In genomic region chr14:69680297-69680696, GRCh38 we compare ENCODE assay signal across 30 cellular contexts.
DNase-seq lines count a peak whose midpoint lies in the region; ATAC-seq and TF ChIP-seq lines count a peak whose summit lies in the region.
"Had no signal": no experiment of that assay in that cellular context is flagged by ENCODE, and none has a peak within 500 bp of the region (broad histone marks: within the 10 kb centered on the region; RNA-seq: fewer than 3 reads in every experiment).

No MANE protein-coding gene starts in this region.

- no peaks in the 10 kb centered on the region for H3K27me3 Mint-ChIP-seq in activated T-cell treated with anti-CD3 and anti-CD28 coated beads, Interleukin-2, amount 50 U/mL, for 72 hours (ENCODE audit: low read depth)
- no peaks in the 10 kb centered on the region for H3K27me3 Mint-ChIP-seq in activated T-cell treated with anti-CD3 and anti-CD28 coated beads, Interleukin-2, amount 50 U/mL, for 4 hours (ENCODE audit: low read depth)
- H3K27me3 Mint-ChIP-seq: brain; naive thymus-derived CD8-positive, alpha-beta T cell had no signal

- no peak for ATAC-seq in activated T-cell treated with anti-CD3 and anti-CD28 coated beads, Interleukin-2, amount 50 U/mL, for 72 hours (replicated peaks in 1 of 2)
- no peak for ATAC-seq in activated T-cell treated with anti-CD3 and anti-CD28 coated beads, Interleukin-2, amount 50 U/mL, for 4 hours
- ATAC-seq in GM18520 (IDR thresholded peaks at IDR 0.05; ENCODE audit: unreplicated experiment), result no peak
- ATAC-seq: left ventricle myocardium superior; naive thymus-derived CD8-positive, alpha-beta T cell; pancreas; upper lobe of right lung had no signal

- H3K9me3 ChIP-seq in HEK293 (ENCODE audit: control insufficient read depth, insufficient read depth, low read depth, low read length), result no peaks in the 10 kb centered on the region
- H3K9me3 ChIP-seq: pancreas, SJSA1, upper lobe of right lung had no signal

- no peaks in the 10 kb centered on the region for H3K9me3 Mint-ChIP-seq in activated T-cell treated with anti-CD3 and anti-CD28 coated beads, Interleukin-2, amount 50 U/mL, for 72 hours
- H3K9me3 Mint-ChIP-seq in activated T-cell treated with anti-CD3 and anti-CD28 coated beads, Interleukin-2, amount 50 U/mL, for 4 hours, result peaks cover 5% of the 10 kb centered on the region
- H3K9me3 Mint-ChIP-seq: mesothelial cell of epicardium; naive thymus-derived CD8-positive, alpha-beta T cell had no signal

- CTCF ChIA-PET in HEK293 (lab: Yijun Ruan, JAX), result no interaction called here

- H3K27ac ChIP-seq in HEK293 (ENCODE audit: extremely low read depth, low read depth, low read length), result no peak overlapping the region
- H3K27ac ChIP-seq: pancreas, SJSA1 had no signal

- H3K4me1 ChIP-seq in HEK293 (ENCODE audit: control insufficient read depth, insufficient read depth, low read length), result no peaks in the 10 kb centered on the region

- POLR2A ChIA-PET in HEK293 (lab: Yijun Ruan, JAX), result no interaction called here

- DNase-seq in activated T-cell treated with anti-CD3 and anti-CD28 coated beads, Interleukin-2, amount 50 U/mL, for 72 hours, result no peak
- DNase-seq in activated T-cell treated with anti-CD3 and anti-CD28 coated beads, Interleukin-2, amount 50 U/mL, for 4 hours, result no peak
- peak; percentile 53 for DNase-seq in fibroblast of the aortic adventitia (ENCODE audit: low read depth)
- DNase-seq in stimulated activated CD8-positive, alpha-beta memory T cell treated with anti-CD3 and anti-CD28 coated beads, Interleukin-4, amount 100 ng/mL, for 48 hours, result peak; percentile 17
- DNase-seq in midbrain (lab: John Stamatoyannopoulos, UW), result no peak
- DNase-seq in NCI-H1105 treated with DMSO at 0.1 percent for 48 hours (lab: John Stamatoyannopoulos, UW), result no peak
- DNase-seq: ACHN; cerebellar nuclear complex; DMS79; GF-D8; HCEC 1CT; KG1; left ventricle myocardium superior; MM.1S; naive thymus-derived CD8-positive, alpha-beta T cell; NCI-H1417; NCI-H2029 treated with DMSO at 0.1 percent for 48 hours; NCI-H226; NCI-H774; pancreas; retina; RPMI8226; stimulated activated CD4-positive, alpha-beta T cell treated with anti-CD3 and anti-CD28 coated beads, Interleukin-1b, Interleukin-23, amount 100 ng/mL, for 48 hours; upper lobe of right lung had no signal

- H3K4me3 Mint-ChIP-seq in activated T-cell treated with anti-CD3 and anti-CD28 coated beads, Interleukin-2, amount 50 U/mL, for 72 hours, result no peak overlapping the region
- no peak overlapping the region for H3K4me3 Mint-ChIP-seq in activated T-cell treated with anti-CD3 and anti-CD28 coated beads, Interleukin-2, amount 50 U/mL, for 4 hours
- H3K4me3 Mint-ChIP-seq: brain, mesothelial cell of epicardium had no signal

- TF ChIP-seq CTCF in HEK293 (tag by site-specific recombination; IDR thresholded peaks at IDR 0.05) (no peak), fibroblast of the aortic adventitia (IDR thresholded peaks at IDR 0.05; ENCODE audit: insufficient read depth, low read length) (no peak)

- H3K36me3 Mint-ChIP-seq in activated T-cell treated with anti-CD3 and anti-CD28 coated beads, Interleukin-2, amount 50 U/mL, for 72 hours (ENCODE audit: insufficient read depth in 2 of 2), result peaks cover 3 to 14% of the 10 kb centered on the region in 2 donors
- H3K36me3 Mint-ChIP-seq in activated T-cell treated with anti-CD3 and anti-CD28 coated beads, Interleukin-2, amount 50 U/mL, for 4 hours (ENCODE audit: insufficient read depth), result peaks cover 32% of the 10 kb centered on the region

- peaks cover 75% of the 10 kb centered on the region for H3K4me1 Mint-ChIP-seq in activated T-cell treated with anti-CD3 and anti-CD28 coated beads, Interleukin-2, amount 50 U/mL, for 72 hours (ENCODE audit: low read depth)
- peaks cover 81% of the 10 kb centered on the region for H3K4me1 Mint-ChIP-seq in activated T-cell treated with anti-CD3 and anti-CD28 coated beads, Interleukin-2, amount 50 U/mL, for 4 hours (ENCODE audit: low read depth)

- H3K4me3 ChIP-seq in HEK293 (ENCODE audit: low read depth, low read length) (no peak overlapping the region), fibroblast of the aortic adventitia (ENCODE audit: low read depth, low read length) (no peak overlapping the region)
- H3K4me3 ChIP-seq: pancreas, SJSA1, smooth muscle cell, upper lobe of right lung had no signal

- H3K36me3 ChIP-seq in HEK293 (ENCODE audit: control insufficient read depth in 2 of 2, insufficient read depth in 1 of 2, low read length in 2 of 2), result no peaks in the 10 kb centered on the region; a peak in 1 of 3 replicates
- H3K36me3 ChIP-seq: pancreas, SJSA1, upper lobe of right lung had no signal

- peak overlapping the region; percentile 52 for H3K27ac Mint-ChIP-seq in activated T-cell treated with anti-CD3 and anti-CD28 coated beads, Interleukin-2, amount 50 U/mL, for 72 hours
- H3K27ac Mint-ChIP-seq: mesothelial cell of epicardium had no signal

TF ChIP-seq in HEK293, 187 proteins besides CTCF, POLR2A, EP300 and RAD21:
- TF ChIP-seq ZFHX2 (tag by site-specific recombination; conservative IDR thresholded peaks at IDR 0.05) (peak; percentile 47; the same call in 1 of the 2 replicates), ZNF843 (tag by site-specific recombination; IDR thresholded peaks at IDR 0.05) (no peak)

Comparison
In these comparisons a context has a peak if more than half of its experiments do, and no peak if none do; other contexts are left out.
1. DNase-seq: peak in fibroblast of the aortic adventitia (single experiment) and stimulated activated CD8-positive, alpha-beta memory T cell treated with anti-CD3 and anti-CD28 coated beads, Interleukin-4, amount 100 ng/mL, for 48 hours (single experiment); none in activated T-cell treated with anti-CD3 and anti-CD28 coated beads, Interleukin-2, amount 50 U/mL, for 72 hours (0 of 2), activated T-cell treated with anti-CD3 and anti-CD28 coated beads, Interleukin-2, amount 50 U/mL, for 4 hours (single experiment), midbrain (single experiment) and NCI-H1105 treated with DMSO at 0.1 percent for 48 hours (single experiment).